8 cellular contexts compared by ENCODE assay signal in the genomic region with DNA sequence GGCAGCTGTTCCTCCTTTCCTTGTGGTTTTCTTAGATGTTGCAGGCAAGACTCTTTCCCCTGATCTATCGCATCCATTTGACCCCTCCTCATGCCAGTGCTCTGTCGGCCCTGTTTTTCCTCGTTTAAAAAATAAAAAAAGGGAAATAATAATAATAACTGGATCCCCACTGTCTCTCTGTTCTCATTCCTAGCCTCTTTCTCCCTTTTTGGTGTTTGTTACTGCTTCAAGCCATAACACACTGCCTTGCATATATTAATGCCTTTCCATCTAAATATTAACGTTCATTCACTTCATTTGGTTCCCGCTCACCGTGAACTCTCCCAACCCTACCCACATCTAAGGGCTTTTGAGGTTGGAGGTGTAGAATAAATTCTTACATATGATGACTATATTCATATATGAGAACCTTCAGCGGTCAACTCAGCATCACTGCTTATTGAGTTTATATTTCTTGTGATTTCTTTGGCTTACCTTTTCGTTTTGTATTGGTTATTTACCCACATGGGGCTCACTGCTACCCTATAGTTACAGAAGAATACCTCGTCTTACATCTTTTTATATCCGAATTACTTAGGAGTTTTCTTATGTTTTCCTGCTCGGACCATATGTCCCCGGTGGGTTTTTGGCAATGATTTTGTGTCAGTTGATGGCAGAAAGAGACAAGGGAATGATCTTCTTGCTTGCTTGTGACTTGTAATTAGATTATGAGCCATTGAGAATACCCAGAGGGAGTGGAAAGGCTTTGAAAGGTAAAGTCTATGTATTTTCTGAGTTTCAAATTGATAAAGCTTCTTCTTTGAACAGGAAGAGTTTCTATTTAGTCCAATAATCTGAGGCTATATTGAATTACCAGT. TPM values are rescaled to one million over a fixed set of nuclear protein-coding genes. Genes with fewer than 3 reads are reported as not detected.
A peak's percentile ranks its signal among the peaks of the same experiment; 100 is the strongest.
DNase-seq lines count a peak whose midpoint lies in the region; FAIRE-seq and TF ChIP-seq lines count a peak whose summit lies in the region.

No MANE protein-coding gene starts in this region.

- H3K27ac ChIP-seq in uterus = peak overlapping the region; percentile 91 to 92

- intact Hi-C loops in lower leg skin (cut with DNase I; ENCODE audit: low total_unique reads) (no loop called here), uterus (cut with DNase I; ENCODE audit: low total_unique reads) (no loop called here)

- no peaks in the 10 kb centered on the region for H3K9me3 ChIP-seq in MG63
- H3K9me3 ChIP-seq in uterus = no peaks in the 10 kb centered on the region

- no peaks in the 10 kb centered on the region for H3K36me3 ChIP-seq in MG63
- no peaks in the 10 kb centered on the region for H3K36me3 ChIP-seq in uterus

- 10 to 12% methylated on average over 12 of the region's 12 CpGs for WGBS in lower leg skin, 2 donors

- peak; percentile 45 for DNase-seq in NCI-H1092 treated with DMSO at 0.1 percent for 48 hours (lab: John Stamatoyannopoulos, UW)
- no peak for DNase-seq in NCI-H1092 (lab: John Stamatoyannopoulos, UW)
- peak; percentile 20 for DNase-seq in H54 (ENCODE audit: insufficient read length, low spot score)
- DNase-seq in MG63 = no peak
- DNase-seq in cardiac fibroblast (ENCODE audit: low read depth in 2 of 2) = peak; percentile 21 to 47
- no peak for DNase-seq in lower leg skin (ENCODE audit: low spot score in 2 of 2)
- no peak for DNase-seq in uterus
- DNase-seq in NCI-H2196 treated with DMSO at 0.1 percent for 48 hours (lab: John Stamatoyannopoulos, UW; ENCODE audit: unreplicated experiment) = no peak

- no peak for TF ChIP-seq CTCF in cardiac fibroblast (IDR thresholded peaks at IDR 0.05; ENCODE audit: low read depth, low read length)
- TF ChIP-seq CTCF in lower leg skin (IDR thresholded peaks at IDR 0.05) = no peak
- TF ChIP-seq CTCF in uterus (IDR thresholded peaks at IDR 0.05) = peak in 1 of 4 experiments; percentile 12

- H3K27me3 ChIP-seq in MG63 = no peaks in the 10 kb centered on the region; the same call in 1 of the 2 replicates
- H3K27me3 ChIP-seq in uterus = no peaks in the 10 kb centered on the region

- FAIRE-seq in H54 (lab: Jason Lieb, UNC) = peak; percentile 30

- H3K4me3 ChIP-seq in MG63 = peak overlapping the region; percentile 66
- peak overlapping the region; percentile 75 to 91 for H3K4me3 ChIP-seq in cardiac fibroblast (replicated peaks in 1 of 2; ENCODE audit: low read depth in 2 of 2, low read length in 2 of 2)
- peak overlapping the region; percentile 59 for H3K4me3 ChIP-seq in lower leg skin (ENCODE audit: low read depth, poor library complexity, severe bottlenecking)
- peak overlapping the region; percentile 72 to 73 for H3K4me3 ChIP-seq in uterus

- H3K4me1 ChIP-seq in uterus = no peaks in the 10 kb centered on the region

- no peak for TF ChIP-seq POLR2A in H54 (IDR thresholded peaks at IDR 0.05; ENCODE audit: low read depth, low read length)
- TF ChIP-seq POLR2A in lower leg skin (IDR thresholded peaks at IDR 0.05) = no peak
- no peak for TF ChIP-seq POLR2A in uterus (IDR thresholded peaks at IDR 0.05)

RNA-seq across cellular contexts. Expression of gene ATG4C, which starts 0.8 kb away (rescaled TPM):
- total RNA-seq in MG63 (2014; rRNA removed; shearing (Covaris generic); ENCODE audit: low replicate concordance) = 2.1 and 5.1 TPM in 2 replicates
- total RNA-seq in lower leg skin (1 to 10 TPM; 2.3 to 4.8 (median 4.4) TPM), uterus (10 to 100 TPM; 11.5 to 81.5 (median 50.4) TPM)

Comparison
In these comparisons a context has a peak if more than half of its experiments do, and no peak if none do; other contexts are left out.
1. DNase-seq: peak in NCI-H1092 treated with DMSO at 0.1 percent for 48 hours (single experiment), H54 (single experiment) and cardiac fibroblast (2 of 2); none in NCI-H1092 (single experiment), MG63 (single experiment), lower leg skin (0 of 2), uterus (0 of 2) and NCI-H2196 treated with DMSO at 0.1 percent for 48 hours (single experiment).
2. Peak in every context shown above with its lines, with median percentiles within 50 percentile points of each other: H3K4me3 ChIP-seq.